In the genomic region with DNA sequence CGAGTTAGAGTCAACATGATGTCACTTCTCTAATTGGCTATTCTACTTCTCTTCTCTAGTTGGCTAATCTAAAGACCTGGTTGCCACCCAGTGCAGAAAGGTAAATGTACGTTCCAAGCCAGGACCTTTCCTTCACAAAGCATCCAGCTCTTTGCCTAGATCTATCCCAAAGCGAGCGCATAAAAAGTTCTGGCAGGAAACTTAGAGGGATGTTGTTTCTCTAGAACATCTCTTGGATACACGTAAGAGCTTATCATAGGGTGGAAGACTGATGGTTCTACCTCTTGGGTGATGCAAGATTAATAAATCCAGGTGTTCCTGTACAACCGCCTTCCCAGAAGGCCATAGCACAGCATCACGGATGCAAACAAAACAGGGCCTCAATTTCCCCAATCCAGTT, we compare ENCODE assay signal across 11 cellular contexts. TPM values are rescaled to one million over a fixed set of nuclear protein-coding genes. Genes with fewer than 3 reads are reported as not detected.
"Had no signal": no experiment of that assay in that cellular context is flagged by ENCODE, and none has a peak within 500 bp of the region (broad histone marks: within the 10 kb centered on the region; RNA-seq: fewer than 3 reads in every experiment).

A gene (minus strand): TSS at position 101 of the 400 bp plus-strand sequence. CDS start 84 bp downstream, at position 17.

- H3K9me3 Mint-ChIP-seq: GM23338, H9 had no signal

- FAIRE-seq: H54, HepG2 had no signal

- H3K4me3 ChIP-seq: GM23338 had no signal

- DNase-seq: H9, HCEC 1CT, HFFc6, Kasumi-1, KBM-7 had no signal

- H3K27ac Mint-ChIP-seq: GM23338, H9, HFFc6, IgD-negative memory B cell had no signal

- H3K9ac ChIP-seq: KMS-11 had no signal

- H3K4me3 Mint-ChIP-seq: GM23338, H9, HFFc6, IgD-negative memory B cell had no signal

- H2AFZ ChIP-seq: GM23338 had no signal

- H3K4me2 ChIP-seq: GM23338, KMS-11 had no signal

- ATAC-seq: GM23338, HepG2 had no signal

- H3K27ac ChIP-seq: KMS-11 had no signal

RNA-seq across cellular contexts. Expression of the gene that starts here (rescaled TPM):
- total RNA-seq: H9, HepG2, HFFc6, HT1080 had no signal
- polyA plus RNA-seq: GM23338, HepG2, IgD-negative memory B cell had no signal
